Comparison of ENCODE assay signal across 8 cellular contexts in the genomic region with DNA sequence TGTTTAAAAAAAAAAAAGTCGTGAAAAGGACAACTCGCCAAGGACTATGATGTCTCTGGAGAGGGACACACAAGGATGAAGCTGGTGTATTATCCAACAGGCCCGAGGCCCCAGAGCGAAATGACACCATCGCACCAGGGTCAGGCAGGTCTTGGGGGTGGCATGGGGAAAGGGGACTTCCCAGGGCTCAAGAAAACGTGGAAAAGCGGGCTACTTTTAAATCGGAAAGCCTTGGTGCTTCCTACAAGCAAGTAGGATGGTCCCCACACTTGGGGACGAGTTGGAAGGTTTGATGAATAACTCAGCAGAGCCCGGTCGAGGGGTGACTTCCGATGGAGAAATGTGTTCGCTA. TPM values are rescaled to one million over a fixed set of nuclear protein-coding genes. Genes with fewer than 3 reads are reported as not detected.
DNase-seq lines count a peak whose midpoint lies in the region; ATAC-seq, FAIRE-seq and TF ChIP-seq lines count a peak whose summit lies in the region.

No MANE protein-coding gene starts in this region.

- no peak for FAIRE-seq in H1 (lab: Jason Lieb, UNC)

- no peak for TF ChIP-seq POLR2A in H1 (IDR thresholded peaks at IDR 0.05; ENCODE audit: control extremely low read depth in 1 of 2, low read depth in 2 of 2, low read length in 2 of 2)

- TF ChIP-seq RAD21 in H1 (IDR thresholded peaks at IDR 0.05 in 1 of 2, conservative IDR thresholded peaks at IDR 0.05 in 1 of 2; ENCODE audit: low read depth in 2 of 2, low read length in 2 of 2) = no peak

- peak overlapping the region; percentile 98 for H3K4me3 ChIP-seq in PC-9
- peak overlapping the region; percentile 62 to 98 (median 90) for H3K4me3 ChIP-seq in H1 (ENCODE audit: extremely low read depth in 1 of 4, insufficient read depth in 2 of 4, low read depth in 3 of 4, low read length in 4 of 4)

- H3K56ac ChIP-seq in H1 (replicated peaks; ENCODE audit: insufficient read length, low read depth, low read length) = no peak overlapping the region

- H3K27me3 ChIP-seq in PC-9 (ENCODE audit: insufficient read depth, low read depth) = no peaks in the 10 kb centered on the region
- no peaks in the 10 kb centered on the region for H3K27me3 ChIP-seq in H1 (replicated peaks in 1 of 4; ENCODE audit: control insufficient read depth in 3 of 4, extremely low read depth in 1 of 4, insufficient read depth in 3 of 4, low read length in 3 of 4)

- POLR2A ChIA-PET in PC-9 (lab: Charles Lee; ENCODE audit: unreplicated experiment) = interaction anchor here (0.6 kb wide), 1 partner anchor 598 kb away, joined by 3 read pairs; no protein-coding TSS in a partner anchor
- POLR2A ChIA-PET in H1 (lab: Charles Lee; ENCODE audit: partially characterized antibody) = interaction anchor here (0.6 kb wide), 2 partner anchors 501 to 1627 kb away, joined by 3 to 5 read pairs; no protein-coding TSS in a partner anchor

- H2BK12ac ChIP-seq in H1 (ENCODE audit: low read depth, low read length) = no peak overlapping the region

- 8% methylated on average over 13 of the region's 13 CpGs; no CpG with 5 or more reads in 1 of the 2 experiments for WGBS in H1 (ENCODE audit: extremely low coverage in 1 of 2, insufficient coverage in 1 of 2, insufficient read length in 1 of 2, insufficient replicate concordance in 2 of 2, low coverage in 1 of 2, low lambda C conversion rate in 2 of 2, missing lambda C conversion rate in 1 of 2), 2 experiments

- no peak overlapping the region for H4K91ac ChIP-seq in H1 (replicated peaks; ENCODE audit: insufficient read length, low read length)

- H3K4ac ChIP-seq in H1 (replicated peaks; ENCODE audit: insufficient read length, low read depth, low read length) = peak overlapping the region; percentile 91

- H3K79me1 ChIP-seq in H1 (ENCODE audit: low read depth, low read length) = peaks cover 3% of the 10 kb centered on the region; the same call in 1 of the 2 replicates

- CTCF ChIA-PET in PC-9 (lab: Charles Lee) = no interaction called here
- CTCF ChIA-PET in H1 (lab: Charles Lee; ENCODE audit: partially characterized antibody) = no interaction called here

- H4K5ac ChIP-seq in H1 (ENCODE audit: insufficient read length, low read depth, low read length) = no peak overlapping the region

- peak overlapping the region; percentile 52 for H2BK120ac ChIP-seq in H1 (replicated peaks; ENCODE audit: low read depth, low read length)

- H4K20me1 ChIP-seq in PC-9 (ENCODE audit: insufficient read depth) = no peaks in the 10 kb centered on the region
- H4K20me1 ChIP-seq in H1 (replicated peaks in 1 of 2; ENCODE audit: control insufficient read depth in 1 of 2, insufficient read depth in 2 of 2, low read length in 2 of 2) = no peaks in the 10 kb centered on the region

- H2BK15ac ChIP-seq in H1 (ENCODE audit: low read length) = no peak overlapping the region

- peak overlapping the region; percentile 100 for H2AFZ ChIP-seq in PC-9
- peak overlapping the region; percentile 99 for H2AFZ ChIP-seq in H1 (ENCODE audit: low read length)

- H3K27ac ChIP-seq in PC-9 = peak overlapping the region; percentile 46; the same call in 1 of the 2 replicates
- H3K27ac ChIP-seq in H1 (ENCODE audit: low read depth, low read length) = peak overlapping the region; percentile 75

- H2BK5ac ChIP-seq in H1 (ENCODE audit: low read depth, low read length) = no peak overlapping the region

- H3K9me3 ChIP-seq in PC-9 (ENCODE audit: insufficient read depth, low read depth) (no peaks in the 10 kb centered on the region), H1 (ENCODE audit: insufficient read depth in 2 of 2, low read depth in 1 of 2, low read length in 1 of 2) (no peaks in the 10 kb centered on the region)

- H3K9me3 Mint-ChIP-seq in naive B cell = no peaks in the 10 kb centered on the region

- peak overlapping the region; percentile 96 to 99 (median 98) for H3K27ac Mint-ChIP-seq in naive B cell

- H2AK5ac ChIP-seq in H1 (ENCODE audit: low read depth, low read length) = no peak overlapping the region

- ATAC-seq in naive B cell (ENCODE audit: low read depth in 2 of 2) (no peak), GM18870 (IDR thresholded peaks at IDR 0.05; ENCODE audit: unreplicated experiment) (no peak)

- H3K36me3 ChIP-seq in PC-9 (ENCODE audit: low read depth) (peaks cover 25% of the 10 kb centered on the region), H1 (ENCODE audit: control insufficient read depth in 2 of 4, insufficient read depth in 4 of 4, low read length in 3 of 4) (peaks cover 5 to 12% (median 8%) of the 10 kb centered on the region in 4 experiments; a peak in 5 of 8 replicates)

- no peaks in the 10 kb centered on the region for H3F3A ChIP-seq in PC-9 (ENCODE audit: insufficient read depth, low read depth)

- BruUV-seq in PC-9 (replicated peaks; lab: Mats Ljungman, UMichigan) = TSS peak; percentile 73

- TF ChIP-seq CTCF in PC-9 (conservative IDR thresholded peaks at IDR 0.05) (no peak), H1 (IDR thresholded peaks at IDR 0.05; ENCODE audit: control extremely low read depth in 1 of 3, insufficient read depth in 1 of 3, low read depth in 1 of 3, low read length in 3 of 3) (no peak)

- H3K14ac ChIP-seq in H1 (ENCODE audit: insufficient read length) = peak overlapping the region; percentile 96

- peaks cover 7% of the 10 kb centered on the region for H3K23me2 ChIP-seq in H1 (ENCODE audit: low read depth, low read length)

- no peaks in the 10 kb centered on the region for H3K27me3 Mint-ChIP-seq in naive B cell

- peak; percentile 17 for DNase-seq in stimulated activated naive CD4-positive, alpha-beta T cell treated with Interleukin-2 at 50 U/mL for 16 hours (lab: John Stamatoyannopoulos, UW)
- no peak for DNase-seq in stimulated activated naive CD4-positive, alpha-beta T cell (lab: John Stamatoyannopoulos, UW)
- DNase-seq in PC-9 (peak in 1 of 2 experiments; percentile 4), H1 (ENCODE audit: low read depth in 1 of 2, low spot score in 2 of 2) (no peak), naive B cell (no peak), NCI-H2227 treated with DMSO at 0.1 percent for 48 hours (lab: John Stamatoyannopoulos, UW) (no peak), D341Med (ENCODE audit: low spot score) (no peak)

- H2BK20ac ChIP-seq in H1 (ENCODE audit: low read length) = no peak overlapping the region

- TF ChIP-seq EP300 in H1 (IDR thresholded peaks at IDR 0.05; ENCODE audit: borderline replicate concordance in 1 of 2, low read depth in 2 of 2, low read length in 2 of 2) = no peak

- H3K79me2 ChIP-seq in PC-9 (ENCODE audit: low read depth) = peaks cover 59% of the 10 kb centered on the region
- H3K79me2 ChIP-seq in H1 (ENCODE audit: control insufficient read depth in 1 of 2, insufficient read depth in 2 of 2, low read length in 2 of 2) = peaks cover 3 to 33% of the 10 kb centered on the region in 2 experiments; a peak in 3 of 4 replicates

- intact Hi-C loops in PC-9 (cut with micrococcal nuclease; ENCODE audit: unreplicated experiment) = loop anchor here (2.0 to 5.0 kb wide), 2 partner anchors 94 to 287 kb away; partner anchors contain the start of gene TSNAX

- H3K36me3 Mint-ChIP-seq in naive B cell = peaks cover 8 to 12% of the 10 kb centered on the region in 2 donors

- H3K18ac ChIP-seq in H1 (ENCODE audit: extremely low read depth, low read length) = no peak overlapping the region; the same call in 1 of the 2 replicates

- peaks cover 19% of the 10 kb centered on the region for H3K4me1 ChIP-seq in PC-9 (replicated peaks; ENCODE audit: insufficient read depth)
- H3K4me1 ChIP-seq in H1 (replicated peaks in 1 of 4; ENCODE audit: control insufficient read depth in 3 of 4, insufficient read depth in 4 of 4, low read length in 3 of 4) = peaks cover 0 to 2% (median 0%) of the 10 kb centered on the region in 4 experiments; a peak in 1 of 7 replicates

- peak overlapping the region in 3 of 4 experiments; percentile 77 to 89 (median 79); a peak in 6 of 7 replicates for H3K9ac ChIP-seq in H1 (replicated peaks in 1 of 4; ENCODE audit: extremely low read depth in 1 of 4, low read depth in 3 of 4, low read length in 3 of 4)

- peaks cover 60 to 77% (median 73%) of the 10 kb centered on the region in 3 donors for H3K4me1 Mint-ChIP-seq in naive B cell

- no peak overlapping the region for H3K23ac ChIP-seq in H1 (ENCODE audit: insufficient read length)

- peak overlapping the region; percentile 96 to 100 (median 97) for H3K4me3 Mint-ChIP-seq in naive B cell

- H3K4me2 ChIP-seq in PC-9 = peak overlapping the region; percentile 92
- peak overlapping the region; percentile 76 to 95 for H3K4me2 ChIP-seq in H1 (ENCODE audit: insufficient read depth in 1 of 2, low read depth in 2 of 2, low read length in 2 of 2)

- H3K9me2 ChIP-seq in PC-9 (ENCODE audit: insufficient read depth) = no peaks in the 10 kb centered on the region

- peak overlapping the region; percentile 98; the same call in 1 of the 2 replicates for H4K8ac ChIP-seq in H1 (ENCODE audit: extremely low read depth, insufficient read depth, low read length)

TF ChIP-seq in H1, 55 proteins besides CTCF, POLR2A, EP300 and RAD21:
- TF ChIP-seq EZH2 (IDR thresholded peaks at IDR 0.05; ENCODE audit: low read depth, low read length, severe bottlenecking) = peak; percentile 15
- 0 out of 2 replicates have a peak, but pooled peaks have one; percentile 13 for TF ChIP-seq SP4 (IDR thresholded peaks at IDR 0.05; ENCODE audit: low read length)
- no peak for TF ChIP-seq KDM4A (IDR thresholded peaks at IDR 0.05; ENCODE audit: low read depth, low read length, severe bottlenecking)
- no peak for TF ChIP-seq CHD1 (IDR thresholded peaks at IDR 0.05; ENCODE audit: low read depth, low read length)
- no peak for TF ChIP-seq SIN3A (conservative IDR thresholded peaks at IDR 0.05 in 1 of 2, IDR thresholded peaks at IDR 0.05 in 1 of 2; ENCODE audit: low read depth in 1 of 2, low read length in 2 of 2)
- TF ChIP-seq CHD2 (IDR thresholded peaks at IDR 0.05; ENCODE audit: low read length) = no peak
- no peak for TF ChIP-seq BCL11A (IDR thresholded peaks at IDR 0.05; ENCODE audit: low read depth in 2 of 2, low read length in 2 of 2)
- TF ChIP-seq GABPA (IDR thresholded peaks at IDR 0.05; ENCODE audit: borderline replicate concordance, insufficient read depth, low read length) = no peak
- no peak for TF ChIP-seq TBP (IDR thresholded peaks at IDR 0.05; ENCODE audit: low read depth, low read length)
- TF ChIP-seq BACH1 (IDR thresholded peaks at IDR 0.05; ENCODE audit: low read length) = no peak

RNA-seq across cellular contexts. Expression of gene GNPAT, which starts 0.5 kb away (rescaled TPM):
- total RNA-seq in PC-9 (2021) = 21.8 and 22.3 TPM in 2 replicates
- 41.1 and 47.4 TPM in 2 replicates for total RNA-seq in H1 (2021; fragmentation: NEBNext Ultra II Directional; extraction: Animal tissue kit (Norgen Biotek cat#: 25700))
- 12.7 and 22.9 TPM in 2 replicates for polyA plus RNA-seq in H1 (2011; rRNA removed)
- polyA plus RNA-seq in H1 (2011; cell fraction: cytosol; rRNA removed) = 24.6 TPM
- 12.0 TPM for polyA plus RNA-seq in H1 (2011; cell fraction: nucleus; rRNA removed)
- polyA plus RNA-seq in H1 (2012, experiment 1 of 2) = 29.6 to 43.4 TPM (median 33.4 TPM) in 4 replicates
- 4.0 TPM for polyA plus RNA-seq in H1 (2012, experiment 2 of 2)
- 32.7 TPM for polyA plus RNA-seq in H1 (2013, experiment 1 of 2)
- polyA plus RNA-seq in H1 (2013, experiment 2 of 2) = 32.9 TPM
- polyA minus RNA-seq in H1 (2011; rRNA and poly(A)+ RNA removed) = 27.8 and 30.4 TPM in 2 replicates
- 19.0 TPM for polyA minus RNA-seq in H1 (2011; cell fraction: cytosol; rRNA and poly(A)+ RNA removed)
- 29.2 TPM for polyA minus RNA-seq in H1 (2011; cell fraction: nucleus; rRNA and poly(A)+ RNA removed)
- polyA plus RNA-seq in naive B cell (ENCODE audit: low read depth in 6 of 6) = 10 to 100 TPM; 30.7 to 42.0 (median 38.0) TPM
